18 cellular contexts compared by ENCODE assay signal in the genomic region with DNA sequence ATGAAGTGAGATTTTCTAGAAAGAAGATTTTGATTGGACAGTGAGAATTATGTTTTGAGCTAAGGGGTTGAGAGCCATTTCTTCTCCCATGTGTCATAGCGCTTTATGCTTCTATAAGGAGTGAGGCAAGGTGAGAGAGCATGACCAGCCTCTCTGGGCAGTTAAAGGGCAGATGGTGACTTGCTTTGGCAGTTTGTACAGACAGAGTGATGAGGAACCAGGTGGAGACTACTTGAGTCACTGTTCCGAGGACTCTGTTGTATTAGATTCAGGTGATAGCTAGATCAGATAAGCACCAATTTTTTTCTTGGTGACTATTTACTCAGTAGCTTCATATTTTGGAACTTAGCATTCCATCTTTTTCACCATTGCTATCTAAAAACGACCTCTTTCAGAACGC. TPM values are rescaled to one million over a fixed set of nuclear protein-coding genes. Genes with fewer than 3 reads are reported as not detected.
A peak's percentile ranks its signal among the peaks of the same experiment; 100 is the strongest.
DNase-seq lines count a peak whose midpoint lies in the region; ATAC-seq, FAIRE-seq and TF ChIP-seq lines count a peak whose summit lies in the region.
"Had no signal": no experiment of that assay in that cellular context is flagged by ENCODE, and none has a peak within 500 bp of the region (broad histone marks: within the 10 kb centered on the region; RNA-seq: fewer than 3 reads in every experiment).

No MANE protein-coding gene starts in this region.

- 73 to 78% methylated on average over 4 of the region's 4 CpGs for WGBS in GM23248 (ENCODE audit: low coverage in 1 of 2, low lambda C conversion rate in 2 of 2, missing lambda C conversion rate in 2 of 2), 2 experiments
- 3% methylated on average over 4 of the region's 4 CpGs for WGBS in K562 (ENCODE audit: insufficient coverage, low coverage, missing lambda C conversion rate)

- peaks cover 11% of the 10 kb centered on the region for H3K4me1 Mint-ChIP-seq in glutamatergic neuron (ENCODE audit: low read depth, unreplicated experiment)

- H3K9me3 ChIP-seq in GM23248 (ENCODE audit: low read depth) (no peaks in the 10 kb centered on the region), K562 (replicated peaks; ENCODE audit: control insufficient read depth, insufficient read depth, low read depth, low read length) (no peaks in the 10 kb centered on the region), subcutaneous abdominal adipose tissue (ENCODE audit: control insufficient read depth in 5 of 5, low read length in 5 of 5) (no peaks in the 10 kb centered on the region)

- H3K36me3 Mint-ChIP-seq in glutamatergic neuron (ENCODE audit: unreplicated experiment), result no peaks in the 10 kb centered on the region

- H3K27ac Mint-ChIP-seq in glutamatergic neuron (ENCODE audit: unreplicated experiment), result no peak overlapping the region
- H3K27ac Mint-ChIP-seq: activated CD4-positive, alpha-beta memory T cell treated with anti-CD3 and anti-CD28 coated beads, Interleukin-2, amount 10 ng/mL, durations not matched to agents 7 days and 5 days; CD4-positive, alpha-beta memory T cell; progenitor cell of endocrine pancreas had no signal

- H3K9me2 ChIP-seq in GM23248 (ENCODE audit: insufficient read depth), result no peaks in the 10 kb centered on the region

- intact Hi-C loops in K562 (cut with micrococcal nuclease), result no loop called here

- no peak for TF ChIP-seq POLR2A in K562 (conservative IDR thresholded peaks at IDR 0.05)

- H3K36me3 ChIP-seq in GM23248 (ENCODE audit: low read depth) (peaks cover 19% of the 10 kb centered on the region; the same call in 1 of the 2 replicates), K562 (ENCODE audit: control insufficient read depth, insufficient read depth, low read length) (no peaks in the 10 kb centered on the region), subcutaneous abdominal adipose tissue (ENCODE audit: control insufficient read depth in 5 of 5, insufficient read depth in 5 of 5, low read length in 5 of 5) (no peaks in the 10 kb centered on the region)

- H3F3A ChIP-seq in GM23248 (ENCODE audit: insufficient read depth), result peaks cover 79% of the 10 kb centered on the region

- H4K20me1 ChIP-seq in GM23248 (ENCODE audit: insufficient read depth), result 0 out of 2 replicates have a peak, but pooled peaks cover 9% of the 10 kb centered on the region
- no peaks in the 10 kb centered on the region for H4K20me1 ChIP-seq in K562 (replicated peaks; ENCODE audit: control insufficient read depth, insufficient read depth, low read length)

- H3K79me2 ChIP-seq in GM23248 (ENCODE audit: insufficient read depth) (peaks cover 93% of the 10 kb centered on the region), K562 (ENCODE audit: control insufficient read depth, insufficient read depth, low read length) (no peaks in the 10 kb centered on the region)

- H3K9ac ChIP-seq in GM23248 (peak overlapping the region; percentile 97), K562 (ENCODE audit: insufficient read depth in 1 of 2, low read depth in 2 of 2, low read length in 2 of 2) (no peak overlapping the region), subcutaneous abdominal adipose tissue (ENCODE audit: low read length in 5 of 5) (no peak overlapping the region)

- TF ChIP-seq EP300 in K562 (IDR thresholded peaks at IDR 0.05; ENCODE audit: low read length), result no peak

- H3K27me3 Mint-ChIP-seq in glutamatergic neuron (ENCODE audit: unreplicated experiment), result peaks cover 12% of the 10 kb centered on the region
- H3K27me3 Mint-ChIP-seq: progenitor cell of endocrine pancreas had no signal

- in situ Hi-C loops in GM23248 (cut with MboI), result no loop called here
- in situ Hi-C loops in K562 (cut with MboI), result no loop called here

- TF ChIP-seq RAD21 in K562 (CRISPR knock-in tag; conservative IDR thresholded peaks at IDR 0.05 in 1 of 2, IDR thresholded peaks at IDR 0.05 in 1 of 2), result no peak

- peak overlapping the region; percentile 45 for H3K4me3 Mint-ChIP-seq in glutamatergic neuron (ENCODE audit: unreplicated experiment)
- H3K4me3 Mint-ChIP-seq: activated CD4-positive, alpha-beta memory T cell treated with anti-CD3 and anti-CD28 coated beads, Interleukin-2, amount 10 ng/mL, durations not matched to agents 7 days and 5 days; CD4-positive, alpha-beta memory T cell had no signal

- H2AFZ ChIP-seq in GM23248 (no peak overlapping the region), K562 (ENCODE audit: low read depth, low read length) (no peak overlapping the region)

- peak; percentile 46 for FAIRE-seq in K562 (lab: Jason Lieb, UNC)
- FAIRE-seq: G401.6 had no signal

- peak overlapping the region; percentile 93 for H3K27ac ChIP-seq in GM23248
- no peak overlapping the region for H3K27ac ChIP-seq in K562 (ENCODE audit: extremely low read depth, low read depth, low read length)
- H3K27ac ChIP-seq in subcutaneous abdominal adipose tissue (ENCODE audit: low read depth, low read length), result peak overlapping the region; percentile 96

- no peaks in the 10 kb centered on the region for H3K9me1 ChIP-seq in K562 (ENCODE audit: control insufficient read depth, insufficient read depth, low read length)

- DNase-seq in GM23248, result peak; percentile 46
- DNase-seq in K562 (ENCODE audit: extremely low read depth in 1 of 4, low spot score in 3 of 4), result no peak
- no peak for DNase-seq in glutamatergic neuron
- no peak for DNase-seq in NCI-H1092 (lab: John Stamatoyannopoulos, UW)
- DNase-seq in stimulated activated CD4-positive, alpha-beta T cell treated with anti-CD3 and anti-CD28 coated beads, Interleukin-4, amount 100 ng/mL, for 4 hours, result no peak
- no peak for DNase-seq in NCI-H510A (lab: John Stamatoyannopoulos, UW)
- no peak for DNase-seq in cerebellar cortex (ENCODE audit: low spot score)
- DNase-seq: activated CD4-positive, alpha-beta memory T cell treated with anti-CD3 and anti-CD28 coated beads, Interleukin-2, amount 10 ng/mL, durations not matched to agents 7 days and 5 days; CD4-positive, alpha-beta memory T cell; effector memory CD4-positive, alpha-beta T cell; islet precursor cell; NCI-H2171; NK-92 treated with Interleukin-12 subunit alpha and Interleukin-12 subunit beta, amount 100 ng/mL, for 24 hours; SHP77; stimulated activated CD4-positive, alpha-beta T cell treated with anti-CD3 and anti-CD28 coated beads, Interleukin-15, amount 100 ng/mL, for 24 hours had no signal

- no peak for ATAC-seq in K562

- H3K9me3 Mint-ChIP-seq in glutamatergic neuron (ENCODE audit: unreplicated experiment), result peaks cover 5% of the 10 kb centered on the region
- H3K9me3 Mint-ChIP-seq: activated CD4-positive, alpha-beta memory T cell treated with anti-CD3 and anti-CD28 coated beads, Interleukin-2, amount 10 ng/mL, durations not matched to agents 7 days and 5 days had no signal

- peak overlapping the region; percentile 99 for H3K4me3 ChIP-seq in GM23248
- H3K4me3 ChIP-seq in K562, result no peak overlapping the region
- peak overlapping the region in 2 of 5 donors; percentile 1 to 99 for H3K4me3 ChIP-seq in subcutaneous abdominal adipose tissue (ENCODE audit: low read depth in 1 of 5, low read length in 5 of 5)

- no TSS peak for BruUV-seq in K562 (replicated peaks; lab: Mats Ljungman, UMichigan)

- H3K27me3 ChIP-seq in GM23248 (replicated peaks; ENCODE audit: insufficient read depth) (no peaks in the 10 kb centered on the region), K562 (ENCODE audit: control insufficient read depth in 2 of 2, insufficient read depth in 2 of 2, low read length in 2 of 2) (peaks cover 4 to 18% of the 10 kb centered on the region in 2 experiments; a peak in 3 of 5 replicates), subcutaneous abdominal adipose tissue (ENCODE audit: control insufficient read depth in 5 of 5, insufficient read depth in 4 of 5, low read length in 5 of 5) (no peaks in the 10 kb centered on the region)

- H3K4me1 ChIP-seq in GM23248 (ENCODE audit: insufficient read depth) (peaks cover 57% of the 10 kb centered on the region), K562 (replicated peaks in 1 of 2; ENCODE audit: control insufficient read depth in 2 of 2, insufficient read depth in 2 of 2, low read length in 2 of 2) (peaks cover 0 to 14% of the 10 kb centered on the region in 2 experiments; a peak in 2 of 5 replicates), subcutaneous abdominal adipose tissue (ENCODE audit: control insufficient read depth in 5 of 5, insufficient read depth in 5 of 5, low read length in 5 of 5) (peaks cover 0 to 78% (median 70%) of the 10 kb centered on the region in 5 donors)

- CTCF ChIA-PET in K562 (lab: Yijun Ruan, JAX; ENCODE audit: low intra/inter-chr PET ratio), result interaction anchor here (0.6 kb wide), 1 partner anchor 441 kb away, joined by 3 read pairs; no protein-coding TSS in a partner anchor

- H3K4me2 ChIP-seq in GM23248 (ENCODE audit: unreplicated experiment) (peak overlapping the region; percentile 96), K562 (ENCODE audit: insufficient read depth, low read length) (no peak overlapping the region)

- POLR2A ChIA-PET in K562 (lab: Yijun Ruan, JAX), result no interaction called here

- TF ChIP-seq CTCF in K562 (IDR thresholded peaks at IDR 0.05 in 2 of 3, conservative IDR thresholded peaks at IDR 0.05 in 1 of 3; ENCODE audit: insufficient read depth in 2 of 3, low read depth in 1 of 3, low read length in 3 of 3) (no peak), glutamatergic neuron (IDR thresholded peaks at IDR 0.05; ENCODE audit: partially characterized antibody, unreplicated experiment) (no peak)

RNA-seq across cellular contexts. Expression of gene CRIM1, which starts 4.5 kb away (rescaled TPM):
- total RNA-seq in GM23248 (2014; rRNA removed; shearing (Covaris generic)), result 485 and 499 TPM in 2 replicates
- 76.4 and 77.4 TPM in 2 replicates for polyA plus RNA-seq in GM23248 (2016; fragmentation: Nextera tagmentation; extraction: Ambion mirVana)
- 0.53 and 0.55 TPM in 2 replicates for total RNA-seq in K562 (2011; cell fraction: chromatin; rRNA removed; ENCODE audit: low replicate concordance)
- 0.39 and 0.83 TPM in 2 replicates for total RNA-seq in K562 (2011; cell fraction: nucleolus; rRNA removed)
- total RNA-seq in K562 (2011; cell fraction: nucleoplasm; rRNA removed), result 0.81 and 1.6 TPM in 2 replicates
- total RNA-seq in K562 (2014; rRNA removed), result 0.36 TPM in 1 of 2 replicates, not detected in the other
- 0.04 TPM in 1 of 2 replicates, not detected in the other for total RNA-seq in K562 (2014; rRNA removed; fragmentation: Illumina TruSeq; extraction: Trizol)
- 0.04 TPM in 1 of 2 replicates, not detected in the other for total RNA-seq in K562 (2015; rRNA removed; fragmentation: Illumina TruSeq; extraction: Trizol)
- total RNA-seq in K562 (2021), result 0.24 and 0.27 TPM in 2 replicates
- 0.15 and 0.39 TPM in 2 replicates for polyA plus RNA-seq in K562 (2011; rRNA removed)
- 0.19 and 0.36 TPM in 2 replicates for polyA plus RNA-seq in K562 (2011; cell fraction: cytosol; rRNA removed)
- polyA plus RNA-seq in K562 (2011; cell fraction: nucleus; rRNA removed), result 0.31 and 0.61 TPM in 2 replicates
- 0.13 and 0.17 TPM in 2 replicates for polyA plus RNA-seq in K562 (2012)
- 0.01 and 0.03 TPM in 2 replicates for polyA plus RNA-seq in K562 (2014; fragmentation: Illumina TruSeq; extraction: Trizol)
- polyA plus RNA-seq in K562 (2014; fragmentation: Nextera tagmentation; extraction: Ambion mirVana), result under 1 TPM; 0.04 to 0.07 TPM
- polyA plus RNA-seq in K562 (2014; rRNA removed), result 0.03 TPM in 1 of 2 replicates, not detected in the other
- polyA minus RNA-seq in K562 (2011; rRNA and poly(A)+ RNA removed), result 0.63 and 0.72 TPM in 2 replicates
- polyA minus RNA-seq in K562 (2011; cell fraction: cytosol; rRNA and poly(A)+ RNA removed), result 1.2 and 5.6 TPM in 2 replicates
- 1.00 and 3.1 TPM in 2 replicates for polyA minus RNA-seq in K562 (2011; cell fraction: nucleus; rRNA and poly(A)+ RNA removed)
- total RNA-seq in glutamatergic neuron (ENCODE audit: unreplicated experiment), result 35.7 TPM

Comparison
In these comparisons a context has a peak if more than half of its experiments do, and no peak if none do; other contexts are left out.
1. RNA of gene CRIM1, which starts 4.5 kb away (total RNA-seq): 485 to 499 TPM in GM23248 and 35.7 TPM in glutamatergic neuron (single experiment); 0.04 to 1.6 TPM in K562; every median in the first group is over 10 times any median in the second.